In genomic region chr12:109093022-109093918, GRCh38 we compare ENCODE assay signal across 8 cellular contexts. TPM values are rescaled to one million over a fixed set of nuclear protein-coding genes. Genes with fewer than 3 reads are reported as not detected.
DNase-seq lines count a peak whose midpoint lies in the region; ATAC-seq and TF ChIP-seq lines count a peak whose summit lies in the region.

ALKBH2 (minus strand) TSS chr12:109093472; CDS start chr12:109092786, 686 bp downstream.

- TF ChIP-seq CTCF in kidney epithelial cell (IDR thresholded peaks at IDR 0.05; ENCODE audit: insufficient read depth, low read length, poor library complexity, severe bottlenecking) = peak; percentile 97

- H3K27me3 ChIP-seq in kidney epithelial cell (ENCODE audit: control insufficient read depth, insufficient read depth, low read length) = no peaks in the 10 kb centered on the region

- peak within 1 kb of the TSS; percentile 71 for H3K4me3 ChIP-seq in kidney epithelial cell (ENCODE audit: low read depth, low read length)

- ATAC-seq in GM19025 (IDR thresholded peaks at IDR 0.05; ENCODE audit: low read depth, unreplicated experiment) (peak; percentile 63), HG03354 (IDR thresholded peaks at IDR 0.05; ENCODE audit: poor library complexity, severe bottlenecking, unreplicated experiment) (peak; percentile 67)

- DNase-seq in AG20443 (ENCODE audit: low spot score) (peak; percentile 96), NCI-H446 treated with DMSO at 0.1 percent for 48 hours (lab: John Stamatoyannopoulos, UW) (peak; percentile 77), cerebellar nuclear complex (lab: John Stamatoyannopoulos, UW) (peak; percentile 46 to 70), kidney epithelial cell (ENCODE audit: low read depth) (no peak)
- DNase-seq in activated CD4-positive, CD25-positive, alpha-beta regulatory T cell treated with anti-CD3 and anti-CD28 coated beads, Interleukin-2, amount 50 U/mL, for 72 hours = peak; percentile 95
- DNase-seq in stimulated activated CD4-positive, alpha-beta T cell treated with anti-CD3 and anti-CD28 coated beads, Interleukin-15, amount 100 ng/mL, for 48 hours (ENCODE audit: low read depth in 2 of 2) = peak; percentile 91 to 95

- no peaks in the 10 kb centered on the region for H3K36me3 ChIP-seq in kidney epithelial cell (ENCODE audit: control insufficient read depth, insufficient read depth, low read length)

RNA-seq across cellular contexts. Expression of gene ALKBH2, which starts in this region (rescaled TPM):
- 30.2 and 36.8 TPM in 2 replicates for total RNA-seq in kidney epithelial cell
